ENCODE assay signal across 14 cellular contexts in the genomic region with DNA sequence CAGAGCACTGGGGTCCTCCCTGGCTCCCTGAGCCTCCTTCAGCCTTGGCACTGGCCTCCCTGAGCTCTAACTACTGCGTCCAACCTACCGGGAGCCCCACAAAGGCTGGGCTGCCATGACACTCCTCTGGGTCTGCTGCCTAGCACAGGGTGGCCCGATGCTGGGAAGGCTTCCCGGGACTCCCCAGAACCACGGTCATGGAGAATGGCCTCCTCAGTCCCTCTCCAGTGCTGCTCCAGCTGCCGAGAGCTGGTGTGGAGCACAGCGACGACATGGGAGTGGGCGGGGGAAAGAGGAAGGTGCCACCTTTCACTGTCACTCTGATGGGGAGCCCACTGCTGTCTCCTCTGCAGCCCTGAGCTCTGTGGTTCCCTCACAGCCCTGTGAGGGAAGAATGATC.
"Had no signal": no experiment of that assay in that cellular context is flagged by ENCODE, and none has a peak within 500 bp of the region (broad histone marks: within the 10 kb centered on the region; RNA-seq: fewer than 3 reads in every experiment).

No MANE protein-coding gene starts in this region.

- H3K27me3 ChIP-seq: hepatocyte, right lobe of liver, testis had no signal

- H3K27ac Mint-ChIP-seq: T-helper 1 cell treated with Interleukin-12 subunit alpha and Interleukin-12 subunit beta and Interleukin-4 antibody, amounts not matched to agents 30 μg/mL and 1 μg/mL, for 36 hours; WTC11 had no signal

- H3K9me3 ChIP-seq: lower lobe of right lung, prostate gland, right lobe of liver, testis had no signal

- DNase-seq: activated CD4-positive, alpha-beta T cell treated with anti-CD3 and anti-CD28 coated beads for 48 hours; activated gamma-delta T cell treated with Interleukin-2 at 50 U/mL for 16 hours; activated T-cell treated with anti-CD3 and anti-CD28 coated beads, Interleukin-2, amount 50 U/mL, for 1 hour; kidney glomerular epithelial cell; lower lobe of right lung; naive B cell; stimulated activated CD4-positive, alpha-beta T cell treated with anti-CD3 and anti-CD28 coated beads, Interleukin-12 subunit alpha, Interleukin-12 subunit beta, amount 100 ng/mL, for 4 hours; stimulated activated naive CD4-positive, alpha-beta T cell treated with Interleukin-2 at 50 U/mL for 16 hours had no signal

- H3K4me3 Mint-ChIP-seq: naive B cell; T-helper 1 cell treated with Interleukin-12 subunit alpha and Interleukin-12 subunit beta and Interleukin-4 antibody, amounts not matched to agents 30 μg/mL and 1 μg/mL, for 36 hours; WTC11 had no signal

- H3K9me3 Mint-ChIP-seq: T-helper 1 cell treated with Interleukin-12 subunit alpha and Interleukin-12 subunit beta and Interleukin-4 antibody, amounts not matched to agents 30 μg/mL and 1 μg/mL, for 36 hours; WTC11 had no signal

- H3K4me1 ChIP-seq: lower lobe of right lung, prostate gland, right lobe of liver, testis had no signal

- H3K27ac ChIP-seq: hepatocyte, lower lobe of right lung, prostate gland, right lobe of liver, testis had no signal

- H3K36me3 ChIP-seq: lower lobe of right lung, prostate gland, right lobe of liver had no signal

- H2AFZ ChIP-seq: hepatocyte had no signal

- H3K4me2 ChIP-seq: hepatocyte had no signal

- H3K4me1 Mint-ChIP-seq: naive B cell, WTC11 had no signal

- H3K4me3 ChIP-seq: hepatocyte, lower lobe of right lung, prostate gland, right lobe of liver, testis had no signal

- H3K36me3 Mint-ChIP-seq: WTC11 had no signal

- ATAC-seq: lower lobe of right lung, right lobe of liver, WTC11 had no signal

- H3K79me2 ChIP-seq: hepatocyte had no signal
